Comparison of ENCODE assay signal across 21 cellular contexts in the genomic region with DNA sequence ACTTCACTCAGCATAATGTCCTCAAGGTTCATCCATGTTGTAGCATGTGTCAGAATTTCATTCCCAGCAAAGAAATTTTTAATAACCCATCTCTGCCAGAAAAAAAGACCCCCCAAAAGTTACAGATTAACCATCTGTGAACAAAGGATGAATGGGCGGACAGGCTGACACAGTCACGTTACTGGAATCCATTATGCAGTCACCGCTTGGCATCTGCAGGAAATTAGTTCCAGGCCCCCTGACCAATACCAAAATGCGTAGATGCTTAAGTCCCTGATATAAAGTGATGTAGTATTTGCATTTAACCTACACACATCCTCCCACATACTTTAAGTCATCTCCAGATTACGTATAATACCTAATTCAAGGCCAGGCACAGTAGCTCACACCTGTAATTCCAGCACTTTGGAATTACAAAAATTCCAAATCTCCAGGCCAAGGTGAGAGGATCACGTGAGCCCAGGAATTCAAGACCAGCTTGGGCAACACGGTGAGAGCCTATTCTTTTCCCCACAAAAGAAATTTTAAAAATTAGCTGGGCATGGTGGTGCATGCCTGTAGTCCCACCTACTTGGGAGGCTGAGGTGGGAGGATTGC. TPM values are rescaled to one million over a fixed set of nuclear protein-coding genes. Genes with fewer than 3 reads are reported as not detected.
DNase-seq lines count a peak whose midpoint lies in the region; ATAC-seq and TF ChIP-seq lines count a peak whose summit lies in the region.
"Had no signal": no experiment of that assay in that cellular context is flagged by ENCODE, and none has a peak within 500 bp of the region (broad histone marks: within the 10 kb centered on the region; RNA-seq: fewer than 3 reads in every experiment).

No MANE protein-coding gene starts in this region.

- H3K27me3 ChIP-seq in kidney epithelial cell (ENCODE audit: control insufficient read depth, insufficient read depth, low read length) (no peaks in the 10 kb centered on the region), left ventricle myocardium inferior (ENCODE audit: low read depth) (peaks cover 33% of the 10 kb centered on the region), vagina (no peaks in the 10 kb centered on the region)
- H3K27me3 ChIP-seq: hepatocyte had no signal

- TF ChIP-seq CTCF in astrocyte of the spinal cord (IDR thresholded peaks at IDR 0.05; ENCODE audit: low read depth, low read length) (no peak), kidney epithelial cell (IDR thresholded peaks at IDR 0.05; ENCODE audit: insufficient read depth, low read length, poor library complexity, severe bottlenecking) (no peak), left ventricle myocardium inferior (IDR thresholded peaks at IDR 0.05; ENCODE audit: borderline replicate concordance) (no peak), vagina (IDR thresholded peaks at IDR 0.05) (no peak)

- no peaks in the 10 kb centered on the region for H3K36me3 ChIP-seq in kidney epithelial cell (ENCODE audit: control insufficient read depth, insufficient read depth, low read length)
- H3K36me3 ChIP-seq in left ventricle myocardium inferior: no peaks in the 10 kb centered on the region
- H3K36me3 ChIP-seq in vagina: no peaks in the 10 kb centered on the region
- H3K36me3 ChIP-seq: colonic mucosa, left lung, thoracic aorta had no signal

- no peak overlapping the region for H3K4me3 ChIP-seq in astrocyte of the spinal cord (ENCODE audit: low read depth, low read length)
- H3K4me3 ChIP-seq in kidney epithelial cell (ENCODE audit: low read depth, low read length): no peak overlapping the region
- H3K4me3 ChIP-seq in left ventricle myocardium inferior: no peak overlapping the region
- no peak overlapping the region for H3K4me3 ChIP-seq in vagina
- H3K4me3 ChIP-seq: colonic mucosa, hepatocyte, left lung, thoracic aorta had no signal

- H3K9me3 ChIP-seq in left ventricle myocardium inferior (replicated peaks) (no peaks in the 10 kb centered on the region), vagina (no peaks in the 10 kb centered on the region)
- H3K9me3 ChIP-seq: colonic mucosa, left lung, thoracic aorta had no signal

- in situ Hi-C loops in ACHN (cut with HindIII; ENCODE audit: low pct_ligation_motif_present, low pct_unique_long_range_greater_than_20kb, low sequenced_read_pairs) (no loop called here), astrocyte of the spinal cord (cut with HindIII; ENCODE audit: low sequenced_read_pairs) (no loop called here)

- H3K4me1 ChIP-seq in left ventricle myocardium inferior (peaks cover 15% of the 10 kb centered on the region), vagina (peaks cover 16% of the 10 kb centered on the region)

- no peak for TF ChIP-seq POLR2A in vagina (IDR thresholded peaks at IDR 0.05)

- H3K27ac ChIP-seq in left ventricle myocardium inferior (replicated peaks) (no peak overlapping the region), vagina (no peak overlapping the region)
- H3K27ac ChIP-seq: colonic mucosa, epithelial cell of prostate, hepatocyte, left lung, thoracic aorta had no signal

- intact Hi-C loops in left ventricle myocardium inferior (cut with micrococcal nuclease) (no loop called here), vagina (cut with DNase I) (no loop called here)

- DNase-seq in ACHN (peak; percentile 12), ELR (ENCODE audit: low read depth) (peak; percentile 95), astrocyte of the spinal cord (ENCODE audit: low read depth, low spot score) (peak; percentile 71), kidney epithelial cell (ENCODE audit: low read depth) (peak; percentile 41), left ventricle myocardium inferior (no peak), vagina (ENCODE audit: extremely low spot score in 2 of 2) (no peak)
- DNase-seq in stimulated activated naive CD4-positive, alpha-beta T cell (lab: John Stamatoyannopoulos, UW): no peak
- DNase-seq: activated CD4-positive, alpha-beta T cell treated with anti-CD3 and anti-CD28 coated beads for 48 hours; activated T-cell treated with anti-CD3 and anti-CD28 coated beads, Interleukin-2, amount 50 U/mL, for 1 hour; colonic mucosa; KG1; left lung; NCI-H1092 treated with DMSO at 0.1 percent for 48 hours; NK-92 treated with Interleukin-12 subunit alpha and Interleukin-12 subunit beta, amount 100 ng/mL, for 24 hours; retina; SHP77; T-helper 9 cell had no signal

- no peak for ATAC-seq in GM19035 (IDR thresholded peaks at IDR 0.05; ENCODE audit: unreplicated experiment)
- ATAC-seq: left lung had no signal

RNA-seq across cellular contexts. Expression of a gene that starts 1.5 kb away (rescaled TPM):
- 13.6 and 16.6 TPM in 2 replicates for total RNA-seq in kidney epithelial cell
- not detected for total RNA-seq in left ventricle myocardium inferior
- total RNA-seq in vagina: 6.1 TPM

Comparison
In these comparisons a context has a peak if more than half of its experiments do, and no peak if none do; other contexts are left out.
1. DNase-seq: peak in ACHN (single experiment), ELR (single experiment), astrocyte of the spinal cord (single experiment) and kidney epithelial cell (single experiment); none in left ventricle myocardium inferior (single experiment), vagina (0 of 2) and stimulated activated naive CD4-positive, alpha-beta T cell (0 of 6).